ENCODE assay signal across 8 cellular contexts in genomic region chr3:188947401-188947982, GRCh38.
DNase-seq lines count a peak whose midpoint lies in the region; ATAC-seq and TF ChIP-seq lines count a peak whose summit lies in the region.

No MANE protein-coding gene starts in this region.

- H3K36me3 ChIP-seq in CD8-positive, alpha-beta T cell (ENCODE audit: insufficient read depth, low read length), result no peaks in the 10 kb centered on the region
- H3K36me3 ChIP-seq in PC-9 (ENCODE audit: low read depth), result no peaks in the 10 kb centered on the region
- H3K36me3 ChIP-seq in endocrine pancreas (ENCODE audit: control insufficient read depth, insufficient read depth, low read length), result no peaks in the 10 kb centered on the region
- no peaks in the 10 kb centered on the region for H3K36me3 ChIP-seq in stomach

- no peak overlapping the region for H3K27ac Mint-ChIP-seq in CD8-positive, alpha-beta T cell

- no peaks in the 10 kb centered on the region for H3K36me3 Mint-ChIP-seq in CD8-positive, alpha-beta T cell

- POLR2A ChIA-PET in CD8-positive, alpha-beta T cell (lab: Charles Lee), result no interaction called here
- POLR2A ChIA-PET in PC-9 (lab: Charles Lee; ENCODE audit: unreplicated experiment), result interaction anchor here (0.6 to 1.3 kb wide), 4 partner anchors 24 to 1202 kb away, joined by 4 to 7 read pairs (median 6); partner anchors contain the start of gene BCL6

- H3K4me3 Mint-ChIP-seq in CD8-positive, alpha-beta T cell, result peak overlapping the region; percentile 20

- BruUV-seq in PC-9 (replicated peaks; lab: Mats Ljungman, UMichigan), result no TSS peak

- peak overlapping the region; percentile 73 for H2AFZ ChIP-seq in PC-9

- ATAC-seq in CD8-positive, alpha-beta T cell, result no peak

- peaks cover 23% of the 10 kb centered on the region; the same call in 1 of the 2 replicates for H3F3A ChIP-seq in PC-9 (ENCODE audit: insufficient read depth, low read depth)

- peak overlapping the region; percentile 12 for H3K4me3 ChIP-seq in CD8-positive, alpha-beta T cell (ENCODE audit: low read depth, low read length)
- H3K4me3 ChIP-seq in PC-9 (peak overlapping the region; percentile 57), endocrine pancreas (ENCODE audit: control insufficient read depth, insufficient read depth, low read length) (peak overlapping the region; percentile 62), lower leg skin (ENCODE audit: low read depth, poor library complexity, severe bottlenecking) (peak overlapping the region; percentile 15), stomach (peak overlapping the region; percentile 38 to 45 (median 40))

- intact Hi-C loops in CD8-positive, alpha-beta T cell (cut with DNase I, micrococcal nuclease), result no loop called here
- intact Hi-C loops in PC-9 (cut with micrococcal nuclease; ENCODE audit: unreplicated experiment), result loop anchor here (1.0 to 5.0 kb wide), 3 partner anchors 65 to 681 kb away; no protein-coding TSS in a partner anchor
- intact Hi-C loops in lower leg skin (cut with DNase I; ENCODE audit: low total_unique reads), result no loop called here
- intact Hi-C loops in stomach (cut with DNase I; ENCODE audit: low total_unique reads), result loop anchor here (10.0 kb wide), 1 partner anchor 1213 kb away; no protein-coding TSS in a partner anchor

- 2 to 4% methylated on average over 33 of the region's 33 CpGs for WGBS in lower leg skin, 2 donors
- WGBS in stomach, 5 donors, result 3 to 9% (median 8%) methylated on average over 31 to 33 of the region's 33 CpGs

- peak overlapping the region; percentile 69 for H3K4me2 ChIP-seq in PC-9

- no peak for DNase-seq in CD8-positive, alpha-beta T cell
- DNase-seq in LHCN-M2 (ENCODE audit: low read depth) (peak; percentile 99), PC-9 (peak; percentile 80 to 95), lower leg skin (ENCODE audit: low spot score in 2 of 2) (peak; percentile 83 to 97), stomach (peak; percentile 90), dedifferentiated amniotic fluid mesenchymal stem cell (ENCODE audit: extremely low spot score) (no peak), cortex of kidney (lab: John Stamatoyannopoulos, UW) (no peak)

- no peak for TF ChIP-seq CTCF in CD8-positive, alpha-beta T cell (IDR thresholded peaks at IDR 0.05)
- TF ChIP-seq CTCF in PC-9 (conservative IDR thresholded peaks at IDR 0.05) (peak; percentile 66), lower leg skin (IDR thresholded peaks at IDR 0.05) (no peak), stomach (IDR thresholded peaks at IDR 0.05) (peak in 4 of 7 experiments; percentile 30 to 46 (median 35))

- H4K20me1 ChIP-seq in PC-9 (ENCODE audit: insufficient read depth), result no peaks in the 10 kb centered on the region

- H3K9me2 ChIP-seq in PC-9 (ENCODE audit: insufficient read depth), result no peaks in the 10 kb centered on the region

- no peaks in the 10 kb centered on the region for H3K79me2 ChIP-seq in PC-9 (ENCODE audit: low read depth)

- H3K9me3 Mint-ChIP-seq in CD8-positive, alpha-beta T cell, result no peaks in the 10 kb centered on the region

- H3K4me1 ChIP-seq in CD8-positive, alpha-beta T cell (ENCODE audit: insufficient read depth, low read length), result peaks cover 3% of the 10 kb centered on the region
- H3K4me1 ChIP-seq in PC-9 (replicated peaks; ENCODE audit: insufficient read depth) (peaks cover 39% of the 10 kb centered on the region), endocrine pancreas (ENCODE audit: control insufficient read depth, insufficient read depth, low read length) (no peaks in the 10 kb centered on the region), stomach (peaks cover 43 to 70% (median 61%) of the 10 kb centered on the region in 4 donors)

- H3K27me3 Mint-ChIP-seq in CD8-positive, alpha-beta T cell (ENCODE audit: low read depth), result peaks cover 11% of the 10 kb centered on the region

- peaks cover 7% of the 10 kb centered on the region for H3K27me3 ChIP-seq in CD8-positive, alpha-beta T cell (ENCODE audit: insufficient read depth, low read length)
- H3K27me3 ChIP-seq in PC-9 (ENCODE audit: insufficient read depth, low read depth) (no peaks in the 10 kb centered on the region), endocrine pancreas (ENCODE audit: control insufficient read depth, insufficient read depth, low read length) (no peaks in the 10 kb centered on the region), stomach (no peaks in the 10 kb centered on the region)

- no peak overlapping the region for H3K9ac ChIP-seq in endocrine pancreas (ENCODE audit: control insufficient read depth, insufficient read depth, low read length)

- no peak for TF ChIP-seq EP300 in stomach (IDR thresholded peaks at IDR 0.05)

- no peaks in the 10 kb centered on the region for H3K4me1 Mint-ChIP-seq in CD8-positive, alpha-beta T cell (ENCODE audit: low read depth)

- CTCF ChIA-PET in CD8-positive, alpha-beta T cell (lab: Charles Lee), result interaction anchor here (1.9 to 5.7 kb wide), 2 partner anchors 8 to 1208 kb away, joined by 23 to 49 read pairs; no protein-coding TSS in a partner anchor
- CTCF ChIA-PET in PC-9 (lab: Charles Lee), result interaction anchor here (1.0 to 1.4 kb wide), 2 partner anchors 66 to 1207 kb away, joined by 3 read pairs; no protein-coding TSS in a partner anchor

- no peak overlapping the region for H3K27ac ChIP-seq in CD8-positive, alpha-beta T cell (ENCODE audit: low read depth, low read length)
- no peak overlapping the region for H3K27ac ChIP-seq in PC-9
- H3K27ac ChIP-seq in stomach, result peak overlapping the region; percentile 85 to 98 (median 96)

- no peaks in the 10 kb centered on the region for H3K9me3 ChIP-seq in CD8-positive, alpha-beta T cell (ENCODE audit: low read length)
- H3K9me3 ChIP-seq in PC-9 (ENCODE audit: insufficient read depth, low read depth) (peaks cover 9% of the 10 kb centered on the region), endocrine pancreas (ENCODE audit: control insufficient read depth, low read length) (no peaks in the 10 kb centered on the region), stomach (no peaks in the 10 kb centered on the region)

- TF ChIP-seq POLR2A in lower leg skin (IDR thresholded peaks at IDR 0.05), result no peak
- TF ChIP-seq POLR2A in stomach (IDR thresholded peaks at IDR 0.05), result no peak

Comparison
In these comparisons a context has a peak if more than half of its experiments do, and no peak if none do; other contexts are left out.
1. DNase-seq: peak in LHCN-M2 (single experiment), PC-9 (2 of 2), lower leg skin (2 of 2) and stomach (single experiment); none in CD8-positive, alpha-beta T cell (0 of 7), dedifferentiated amniotic fluid mesenchymal stem cell (single experiment) and cortex of kidney (single experiment).
2. H3K27ac ChIP-seq: peak in stomach (5 of 5); none in CD8-positive, alpha-beta T cell (single experiment) and PC-9 (single experiment).
3. H3K4me3 ChIP-seq: peak in every context shown above with its lines; median percentile 62 in endocrine pancreas; 57 in PC-9; 40 in stomach; 15 in lower leg skin; 12 in CD8-positive, alpha-beta T cell.
4. CTCF ChIP-seq: peak in PC-9 (single experiment) and stomach (4 of 7); none in CD8-positive, alpha-beta T cell (single experiment) and lower leg skin (0 of 3).
5. intact Hi-C loops: an anchor here in PC-9 (1.0 to 5.0 kb wide) and stomach (10.0 kb wide); none called in CD8-positive, alpha-beta T cell and lower leg skin.